Comparison of ENCODE assay signal across 1 cellular context in genomic region chr3:52084954-52085730, GRCh38.
TF ChIP-seq lines count a peak whose summit lies in the region.

No MANE protein-coding gene starts in this region.

TF ChIP-seq in GM12878, 131 proteins besides CTCF, POLR2A, EP300 and RAD21 (continued from another document):
- no peak for TF ChIP-seq RELB (IDR thresholded peaks at IDR 0.05; ENCODE audit: low read depth)
- no peak for TF ChIP-seq EED (IDR thresholded peaks at IDR 0.05; ENCODE audit: low read depth)
- no peak for TF ChIP-seq TCF7 (IDR thresholded peaks at IDR 0.05; ENCODE audit: borderline replicate concordance)
- TF ChIP-seq CHD2 (IDR thresholded peaks at IDR 0.05; ENCODE audit: borderline replicate concordance, low read depth, low read length) = no peak
- no peak for TF ChIP-seq ZNF24 (IDR thresholded peaks at IDR 0.05)
- no peak for TF ChIP-seq MTA2 (IDR thresholded peaks at IDR 0.05; ENCODE audit: low read depth)
- TF ChIP-seq JUND (IDR thresholded peaks at IDR 0.05; ENCODE audit: low read depth, low read length) = no peak
TF ChIP-seq in GM12878: peak in this region for 0.
